17 cellular contexts compared by ENCODE assay signal in the genomic region with DNA sequence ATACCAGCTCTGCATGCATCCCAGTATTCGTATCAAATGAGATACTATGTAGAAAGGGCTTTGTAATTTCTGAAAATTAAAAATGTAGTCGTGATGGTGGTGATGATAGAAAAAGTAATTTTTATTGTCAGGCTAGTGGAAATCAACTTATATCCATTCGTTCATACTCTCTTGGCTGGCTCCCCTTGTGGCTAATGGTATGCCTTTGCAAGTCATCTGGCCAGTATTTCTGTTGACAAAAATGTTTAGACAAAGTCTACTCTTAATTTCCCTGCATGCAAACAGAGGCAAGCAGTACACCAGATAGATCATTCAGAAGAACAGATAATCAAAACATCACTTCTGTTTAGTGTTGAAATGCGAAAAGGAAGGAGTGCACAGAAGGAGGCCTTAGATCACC.
"Had no signal": no experiment of that assay in that cellular context is flagged by ENCODE, and none has a peak within 500 bp of the region (broad histone marks: within the 10 kb centered on the region; RNA-seq: fewer than 3 reads in every experiment).

No MANE protein-coding gene starts in this region.

- H3K9me3 Mint-ChIP-seq: activated naive CD4-positive, alpha-beta T cell treated with anti-CD3 and anti-CD28 coated beads, Interleukin-2, amount 50 U/mL, for 24 hours; activated T-cell treated with anti-CD3 and anti-CD28 coated beads, Interleukin-2, amount 50 U/mL, for 72 hours; stimulated activated naive CD8-positive, alpha-beta T cell treated with anti-CD3 and anti-CD28 coated beads, Interleukin-15, Interleukin-2, amounts not matched to agents 100 ng/mL and 50 ng/mL, for 24 hours had no signal

- H3K27ac Mint-ChIP-seq: activated naive CD4-positive, alpha-beta T cell treated with anti-CD3 and anti-CD28 coated beads, Interleukin-2, amount 50 U/mL, for 24 hours; activated T-cell treated with anti-CD3 and anti-CD28 coated beads, Interleukin-2, amount 50 U/mL, for 72 hours; stimulated activated naive CD8-positive, alpha-beta T cell treated with anti-CD3 and anti-CD28 coated beads, Interleukin-15, Interleukin-2, amounts not matched to agents 100 ng/mL and 50 ng/mL, for 24 hours had no signal

- ATAC-seq: activated T-cell treated with anti-CD3 and anti-CD28 coated beads, Interleukin-2, amount 50 U/mL, for 72 hours; heart right ventricle; left lung; right cardiac atrium had no signal

- H3K4me1 ChIP-seq: prostate gland had no signal

- DNase-seq: activated CD4-positive, alpha-beta T cell treated with anti-CD3 and anti-CD28 coated beads for 1 hour; activated gamma-delta T cell; activated T-cell treated with anti-CD3 and anti-CD28 coated beads, Interleukin-2, amount 50 U/mL, for 72 hours; heart right ventricle; left lung; T-helper 2 cell; transverse colon; WERI-Rb-1 had no signal

- H3K9me3 ChIP-seq: ascending aorta, heart right ventricle, left lung, prostate gland, suprapubic skin, transverse colon, vagina had no signal

- H3K4me3 Mint-ChIP-seq: activated naive CD4-positive, alpha-beta T cell treated with anti-CD3 and anti-CD28 coated beads, Interleukin-2, amount 50 U/mL, for 24 hours; activated T-cell treated with anti-CD3 and anti-CD28 coated beads, Interleukin-2, amount 50 U/mL, for 72 hours; stimulated activated naive CD8-positive, alpha-beta T cell treated with anti-CD3 and anti-CD28 coated beads, Interleukin-15, Interleukin-2, amounts not matched to agents 100 ng/mL and 50 ng/mL, for 24 hours had no signal

- H3K36me3 Mint-ChIP-seq: activated naive CD4-positive, alpha-beta T cell treated with anti-CD3 and anti-CD28 coated beads, Interleukin-2, amount 50 U/mL, for 24 hours had no signal

- H3K27me3 ChIP-seq: ascending aorta, dorsolateral prefrontal cortex, transverse colon, vagina had no signal

- H3K4me3 ChIP-seq: ascending aorta, dorsolateral prefrontal cortex, heart right ventricle, left lung, prostate gland, skin epidermis, suprapubic skin, transverse colon, vagina had no signal

- H3K36me3 ChIP-seq: ascending aorta, heart right ventricle, left lung, prostate gland, suprapubic skin, transverse colon, vagina, WERI-Rb-1 had no signal

- H3K27me3 Mint-ChIP-seq: stimulated activated naive CD8-positive, alpha-beta T cell treated with anti-CD3 and anti-CD28 coated beads, Interleukin-15, Interleukin-2, amounts not matched to agents 100 ng/mL and 50 ng/mL, for 24 hours had no signal

- H3K27ac ChIP-seq: ascending aorta, dorsolateral prefrontal cortex, heart right ventricle, left lung, prostate gland, skin epidermis, suprapubic skin, transverse colon, vagina, WERI-Rb-1 had no signal
